Comparison of ENCODE assay signal across 8 cellular contexts in the genomic region with DNA sequence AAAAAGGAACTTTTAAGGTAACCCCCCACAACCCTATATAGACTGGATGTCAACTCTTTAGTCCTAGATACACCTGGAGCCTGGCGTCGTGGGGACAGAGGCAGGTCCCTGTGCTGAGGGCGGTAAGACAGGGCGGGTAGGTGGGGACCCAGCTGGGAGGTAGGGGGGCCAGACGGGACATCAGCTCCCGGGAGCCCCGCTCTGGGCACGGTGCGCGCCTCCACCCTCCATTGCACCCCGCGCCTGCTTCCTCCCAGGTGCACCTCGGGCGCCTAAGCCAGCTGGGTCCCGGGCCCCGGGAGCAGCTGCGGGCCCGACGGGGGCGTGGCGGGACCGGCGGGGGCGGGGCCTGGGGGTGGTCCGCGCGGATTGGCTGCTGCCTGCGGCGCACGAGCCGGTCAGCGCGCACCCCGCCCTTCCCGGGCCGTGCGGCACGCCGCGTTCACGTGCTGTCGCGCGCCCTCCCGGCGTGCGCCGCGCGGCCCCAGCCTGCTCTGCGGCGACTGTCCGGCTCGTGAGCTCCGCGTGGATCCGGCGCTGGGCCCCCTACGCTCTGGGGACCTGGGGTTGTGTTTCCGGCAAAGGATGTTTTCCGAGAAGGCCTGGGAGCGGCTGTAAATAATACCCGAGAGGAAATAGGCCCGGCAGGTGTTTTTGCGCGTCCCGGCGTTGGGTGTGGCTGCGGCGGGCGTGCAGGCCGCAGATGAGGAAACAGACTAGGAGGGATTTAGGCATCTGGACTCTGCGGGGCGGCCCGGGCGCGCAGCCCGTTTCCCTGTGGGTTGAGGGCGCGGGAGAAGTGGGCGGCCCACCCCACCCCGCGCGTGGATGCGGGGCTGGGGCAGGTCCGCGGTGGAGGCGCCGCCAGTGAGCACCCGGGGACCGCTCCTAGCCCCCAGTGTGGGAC. TPM values are rescaled to one million over a fixed set of nuclear protein-coding genes. Genes with fewer than 3 reads are reported as not detected.
A peak's percentile ranks its signal among the peaks of the same experiment; 100 is the strongest.
DNase-seq lines count a peak whose midpoint lies in the region; ATAC-seq and TF ChIP-seq lines count a peak whose summit lies in the region.

No MANE protein-coding gene starts in this region.

- H3K27me3 Mint-ChIP-seq in T-cell: no peaks in the 10 kb centered on the region

- H4K20me1 ChIP-seq in HCT116 (ENCODE audit: insufficient read depth): peaks cover 15% of the 10 kb centered on the region; the same call in 1 of the 2 replicates

- no peaks in the 10 kb centered on the region for H3K36me3 Mint-ChIP-seq in T-cell

- no peak for TF ChIP-seq RAD21 in HCT116 (IDR thresholded peaks at IDR 0.05; ENCODE audit: low read depth)

- CTCF ChIA-PET in HCT116 (lab: Charles Lee): interaction anchor here (0.5 to 1.9 kb wide), 3 partner anchors 35 to 238 kb away, joined by 3 to 10 read pairs (median 5); a partner anchor contains a TSS
- CTCF ChIA-PET in T-cell (lab: Charles Lee): interaction anchor here in 1 of 2 donors (0.7 to 2.5 kb wide), 8 partner anchors 9 to 246 kb away, joined by 3 to 10 read pairs (median 4); a partner anchor contains a TSS

- H3K4me3 ChIP-seq in GM06990 (replicated peaks; ENCODE audit: low read depth, low read length) (peak overlapping the region; percentile 85), HCT116 (replicated peaks in 1 of 2; ENCODE audit: low read depth in 1 of 2, low read length in 2 of 2) (peak overlapping the region; percentile 65 to 94), right atrium auricular region (peak overlapping the region; percentile 68 to 84), rectal smooth muscle tissue (ENCODE audit: low read length) (peak overlapping the region; percentile 91), vagina (peak overlapping the region; percentile 57 to 86)

- POLR2A ChIA-PET in HCT116 (lab: Charles Lee): interaction anchor here (0.5 to 1.2 kb wide), 3 partner anchors 11 to 1865 kb away, joined by 3 to 5 read pairs (median 4); no protein-coding TSS in a partner anchor
- POLR2A ChIA-PET in T-cell (lab: Charles Lee): interaction anchor here (0.6 to 1.1 kb wide), 2 partner anchors 19 to 35 kb away, joined by 3 to 9 read pairs; no protein-coding TSS in a partner anchor

- peak overlapping the region; percentile 100 for H3K9ac ChIP-seq in HCT116 (ENCODE audit: low read length)
- peak overlapping the region; percentile 81 for H3K9ac ChIP-seq in rectal smooth muscle tissue (ENCODE audit: low read length)

- ATAC-seq in HCT116: peak; percentile 95
- ATAC-seq in T-cell (replicated peaks in 1 of 4): peak; percentile 93 to 95 (median 94)

- H3K4me3 Mint-ChIP-seq in T-cell: peak overlapping the region; percentile 88 to 90 (median 89)

- H3K9me2 ChIP-seq in HCT116 (ENCODE audit: insufficient read depth): no peaks in the 10 kb centered on the region

- BruUV-seq in HCT116 (replicated peaks; lab: Mats Ljungman, UMichigan): TSS peak; percentile 53

- H3K27ac Mint-ChIP-seq in T-cell: peak overlapping the region; percentile 96 to 97

- no peak for TF ChIP-seq POLR2A in HCT116 (IDR thresholded peaks at IDR 0.05; ENCODE audit: borderline replicate concordance, extremely low read depth, insufficient read depth, insufficient read length)
- peak in 1 of 2 donors; percentile 74 for TF ChIP-seq POLR2A in vagina (IDR thresholded peaks at IDR 0.05)

- H3K9me3 ChIP-seq in HCT116 (ENCODE audit: control insufficient read depth in 1 of 2, insufficient read depth in 1 of 2, low read depth in 1 of 2, low read length in 2 of 2) (no peaks in the 10 kb centered on the region), right atrium auricular region (no peaks in the 10 kb centered on the region), vagina (no peaks in the 10 kb centered on the region)

- H3K4me1 ChIP-seq in HCT116 (ENCODE audit: control insufficient read depth in 1 of 2, insufficient read depth in 2 of 2, low read length in 2 of 2): peaks cover 15 to 30% of the 10 kb centered on the region in 2 experiments; a peak in 3 of 4 replicates
- H3K4me1 ChIP-seq in right atrium auricular region: peaks cover 0 to 28% of the 10 kb centered on the region in 2 donors
- peaks cover 6% of the 10 kb centered on the region for H3K4me1 ChIP-seq in rectal smooth muscle tissue (ENCODE audit: control insufficient read depth, insufficient read depth, low read length)
- peaks cover 28% of the 10 kb centered on the region for H3K4me1 ChIP-seq in vagina

- RAD21 ChIA-PET in HCT116 (lab: Charles Lee; ENCODE audit: low non-redundant PET in 1 of 2, low total read pairs in 2 of 2, uncharacterized antibody in 2 of 2, unreplicated experiment in 2 of 2): interaction anchor here in 1 of 2 experiments (0.7 to 1.6 kb wide), 2 partner anchors 17 to 39 kb away, joined by 3 to 4 read pairs; a partner anchor contains a TSS

- H2AFZ ChIP-seq in HCT116 (ENCODE audit: low read depth, low read length, poor library complexity, severe bottlenecking): no peak overlapping the region

- H3K27ac ChIP-seq in HCT116 (ENCODE audit: low read depth, low read length) (peak overlapping the region; percentile 96), right atrium auricular region (peak overlapping the region; percentile 97), rectal smooth muscle tissue (ENCODE audit: low read depth, low read length) (peak overlapping the region; percentile 92), vagina (peak overlapping the region; percentile 96)

- peak overlapping the region; percentile 96 for H3K4me2 ChIP-seq in HCT116 (ENCODE audit: low read length)

- H3K36me3 ChIP-seq in GM06990 (ENCODE audit: control insufficient read depth, insufficient read depth, low read length) (peaks cover 7% of the 10 kb centered on the region), HCT116 (ENCODE audit: control insufficient read depth in 1 of 2, insufficient read depth in 2 of 2, low read length in 2 of 2) (peaks cover 0 to 14% of the 10 kb centered on the region in 2 experiments; a peak in 1 of 4 replicates), right atrium auricular region (no peaks in the 10 kb centered on the region), rectal smooth muscle tissue (ENCODE audit: control insufficient read depth, insufficient read depth, low read length) (no peaks in the 10 kb centered on the region), vagina (no peaks in the 10 kb centered on the region)

- peak; percentile 98 for DNase-seq in GM06990 (ENCODE audit: extremely low read depth, insufficient read length)
- DNase-seq in HCT116 (ENCODE audit: low read depth, low spot score): peak; percentile 69
- DNase-seq in MV-4-11 (lab: John Stamatoyannopoulos, UW): peak; percentile 84
- peak; percentile 82 to 96 (median 89) for DNase-seq in T-cell
- DNase-seq in amniotic epithelial cell (ENCODE audit: low read depth): peak; percentile 82
- DNase-seq in right atrium auricular region (ENCODE audit: low spot score): peak; percentile 82
- DNase-seq in vagina (ENCODE audit: extremely low spot score in 2 of 2): peak in 1 of 2 donors; percentile 91

- intact Hi-C loops in HCT116 (cut with micrococcal nuclease): no loop called here
- intact Hi-C loops in vagina (cut with DNase I): no loop called here

- H3K9me3 Mint-ChIP-seq in T-cell: no peaks in the 10 kb centered on the region

- TF ChIP-seq CTCF in GM06990 (IDR thresholded peaks at IDR 0.05; ENCODE audit: insufficient read depth, low read length, poor library complexity, severe bottlenecking) (no peak), HCT116 (IDR thresholded peaks at IDR 0.05 in 2 of 3, conservative IDR thresholded peaks at IDR 0.05 in 1 of 3; ENCODE audit: borderline replicate concordance in 1 of 3, insufficient read depth in 1 of 3, low read depth in 2 of 3, low read length in 2 of 3) (no peak), right atrium auricular region (IDR thresholded peaks at IDR 0.05) (no peak), vagina (IDR thresholded peaks at IDR 0.05) (no peak)

- H3K79me2 ChIP-seq in HCT116 (ENCODE audit: insufficient read depth, low read length): peaks cover 71% of the 10 kb centered on the region

- H3K27me3 ChIP-seq in GM06990 (replicated peaks; ENCODE audit: control insufficient read depth, insufficient read depth, low read length) (no peaks in the 10 kb centered on the region), HCT116 (ENCODE audit: insufficient read depth, low read length) (no peaks in the 10 kb centered on the region), right atrium auricular region (no peaks in the 10 kb centered on the region), rectal smooth muscle tissue (ENCODE audit: control insufficient read depth, insufficient read depth, low read length) (no peaks in the 10 kb centered on the region), vagina (no peaks in the 10 kb centered on the region)

- H3K4me1 Mint-ChIP-seq in T-cell: peaks cover 54 to 62% (median 55%) of the 10 kb centered on the region in 3 donors

TF ChIP-seq in HCT116, 20 proteins besides CTCF, POLR2A, EP300 and RAD21 (continues in another document):
- TF ChIP-seq ZNF274 (IDR thresholded peaks at IDR 0.05; ENCODE audit: low read depth, low read length) (no peak), CBX3 (IDR thresholded peaks at IDR 0.05; ENCODE audit: low read depth) (peak; percentile 68), SRF (IDR thresholded peaks at IDR 0.05; ENCODE audit: low read depth) (no peak), SP1 (IDR thresholded peaks at IDR 0.05; ENCODE audit: low read depth) (peak; percentile 61), SIN3A (IDR thresholded peaks at IDR 0.05; ENCODE audit: low read depth) (peak; percentile 75)
- TF ChIP-seq, protein P1, sequence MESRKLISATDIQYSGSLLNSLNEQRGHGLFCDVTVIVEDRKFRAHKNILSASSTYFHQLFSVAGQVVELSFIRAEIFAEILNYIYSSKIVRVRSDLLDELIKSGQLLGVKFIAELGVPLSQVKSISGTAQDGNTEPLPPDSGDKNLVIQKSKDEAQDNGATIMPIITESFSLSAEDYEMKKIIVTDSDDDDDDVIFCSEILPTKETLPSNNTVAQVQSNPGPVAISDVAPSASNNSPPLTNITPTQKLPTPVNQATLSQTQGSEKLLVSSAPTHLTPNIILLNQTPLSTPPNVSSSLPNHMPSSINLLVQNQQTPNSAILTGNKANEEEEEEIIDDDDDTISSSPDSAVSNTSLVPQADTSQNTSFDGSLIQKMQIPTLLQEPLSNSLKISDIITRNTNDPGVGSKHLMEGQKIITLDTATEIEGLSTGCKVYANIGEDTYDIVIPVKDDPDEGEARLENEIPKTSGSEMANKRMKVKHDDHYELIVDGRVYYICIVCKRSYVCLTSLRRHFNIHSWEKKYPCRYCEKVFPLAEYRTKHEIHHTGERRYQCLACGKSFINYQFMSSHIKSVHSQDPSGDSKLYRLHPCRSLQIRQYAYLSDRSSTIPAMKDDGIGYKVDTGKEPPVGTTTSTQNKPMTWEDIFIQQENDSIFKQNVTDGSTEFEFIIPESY (IDR thresholded peaks at IDR 0.05; ENCODE audit: extremely low read depth, insufficient replicate concordance, low read length): peak; percentile 49
- TF ChIP-seq, protein P2, sequence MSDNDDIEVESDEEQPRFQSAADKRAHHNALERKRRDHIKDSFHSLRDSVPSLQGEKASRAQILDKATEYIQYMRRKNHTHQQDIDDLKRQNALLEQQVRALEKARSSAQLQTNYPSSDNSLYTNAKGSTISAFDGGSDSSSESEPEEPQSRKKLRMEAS (IDR thresholded peaks at IDR 0.05): peak; percentile 97

RNA-seq across cellular contexts. Expression of a gene that starts 39.1 kb away (rescaled TPM):
- 50.8 TPM for total RNA-seq in HCT116 (2021; ENCODE audit: unreplicated experiment)
- 32.8 and 40.7 TPM in 2 replicates for polyA plus RNA-seq in HCT116 (2012)
- total RNA-seq in T-cell: 10 to 100 TPM; 48.7 to 99.2 (median 93.9) TPM
- 10 to 100 TPM in 1 of 2 donors, 1 to 10 TPM in 1; 9.4 to 16.5 TPM for total RNA-seq in right atrium auricular region
- 43.2 TPM for total RNA-seq in vagina
